In genomic region chr14:76784881-76785280, GRCh38 we compare ENCODE assay signal across 8 cellular contexts. TPM values are rescaled to one million over a fixed set of nuclear protein-coding genes. Genes with fewer than 3 reads are reported as not detected.
DNase-seq lines count a peak whose midpoint lies in the region; ATAC-seq and TF ChIP-seq lines count a peak whose summit lies in the region.

No MANE protein-coding gene starts in this region.

- H3K79me2 ChIP-seq in GM23338 (replicated peaks; ENCODE audit: insufficient read depth) (no peaks in the 10 kb centered on the region), SU-DHL-6 (ENCODE audit: insufficient read depth, low read length) (no peaks in the 10 kb centered on the region)

- in situ Hi-C loops in astrocyte of the cerebellum (cut with HindIII; ENCODE audit: low sequenced_read_pairs) = no loop called here

- H3K36me3 ChIP-seq in GM23338 (ENCODE audit: insufficient read depth) = peaks cover 4% of the 10 kb centered on the region; the same call in 1 of the 2 replicates
- no peaks in the 10 kb centered on the region for H3K36me3 ChIP-seq in SU-DHL-6 (ENCODE audit: low read length)
- H3K36me3 ChIP-seq in sigmoid colon = peaks cover 20 to 51% (median 22%) of the 10 kb centered on the region in 4 donors

- H4K20me1 ChIP-seq in GM23338 (replicated peaks; ENCODE audit: insufficient read depth) (peaks cover 3% of the 10 kb centered on the region; the same call in 1 of the 2 replicates), SU-DHL-6 (ENCODE audit: low read depth, low read length) (no peaks in the 10 kb centered on the region)

- ATAC-seq in GM23338 (peak; percentile 99), HG03108 (IDR thresholded peaks at IDR 0.05; ENCODE audit: unreplicated experiment) (no peak)

- H3F3A ChIP-seq in GM23338 (replicated peaks; ENCODE audit: low read depth) = no peaks in the 10 kb centered on the region
- no peaks in the 10 kb centered on the region for H3F3A ChIP-seq in SU-DHL-6 (ENCODE audit: insufficient read depth)

- no peak overlapping the region for H3K27ac Mint-ChIP-seq in GM23338

- H3K27me3 ChIP-seq in GM23338 (ENCODE audit: insufficient read depth) = no peaks in the 10 kb centered on the region
- H3K27me3 ChIP-seq in SU-DHL-6 (ENCODE audit: low read length) = no peaks in the 10 kb centered on the region
- no peaks in the 10 kb centered on the region for H3K27me3 ChIP-seq in sigmoid colon

- H3K4me3 ChIP-seq in GM23338 (no peak overlapping the region), SU-DHL-6 (ENCODE audit: insufficient read depth, low read length, poor library complexity, severe bottlenecking) (no peak overlapping the region), astrocyte of the cerebellum (ENCODE audit: low read depth, low read length) (no peak overlapping the region), sigmoid colon (no peak overlapping the region)

- H3K9me2 ChIP-seq in GM23338 (ENCODE audit: insufficient read depth) (no peaks in the 10 kb centered on the region), SU-DHL-6 (replicated peaks; ENCODE audit: insufficient read depth, low read length) (no peaks in the 10 kb centered on the region)

- H3K36me3 Mint-ChIP-seq in GM23338 (ENCODE audit: low read depth) = peaks cover 48% of the 10 kb centered on the region

- 39 to 48% methylated on average over 2 of the region's 2 CpGs for WGBS in sigmoid colon, 2 donors

- no peak overlapping the region for H3K27ac ChIP-seq in GM23338 (ENCODE audit: low read depth)
- no peak overlapping the region for H3K27ac ChIP-seq in SU-DHL-6 (ENCODE audit: low read depth, low read length)
- H3K27ac ChIP-seq in sigmoid colon = no peak overlapping the region

- H3K4me1 Mint-ChIP-seq in GM23338 = peaks cover 12% of the 10 kb centered on the region; the same call in 2 of the 3 replicates

- DNase-seq in DMS153 (lab: John Stamatoyannopoulos, UW) (peak; percentile 53), GM23338 (ENCODE audit: low spot score) (peak; percentile 95), NCI-H1105 (lab: John Stamatoyannopoulos, UW) (peak; percentile 50), astrocyte of the cerebellum (ENCODE audit: low read depth) (peak; percentile 38), hepatic stellate cell (ENCODE audit: low spot score) (peak; percentile 97), sigmoid colon (peak; percentile 83)

- H2AFZ ChIP-seq in GM23338 (no peak overlapping the region), SU-DHL-6 (ENCODE audit: low read depth, low read length, severe bottlenecking) (no peak overlapping the region)

- H3K9me3 ChIP-seq in SU-DHL-6 (ENCODE audit: insufficient read depth, low read length) (no peaks in the 10 kb centered on the region), sigmoid colon (no peaks in the 10 kb centered on the region)

- peaks cover 5% of the 10 kb centered on the region for H3K27me3 Mint-ChIP-seq in GM23338 (ENCODE audit: insufficient read depth, low read depth, poor library complexity)

- TF ChIP-seq EP300 in sigmoid colon (IDR thresholded peaks at IDR 0.05) = no peak

- no peak overlapping the region for H3K9ac ChIP-seq in SU-DHL-6 (ENCODE audit: low read length)

- intact Hi-C loops in sigmoid colon (cut with DNase I) = loop anchor here (2.0 kb wide), 1 partner anchor 74 kb away; no protein-coding TSS in a partner anchor

- TF ChIP-seq POLR2A in sigmoid colon (IDR thresholded peaks at IDR 0.05) = no peak

- H3K4me3 Mint-ChIP-seq in GM23338 = no peak overlapping the region

- H3K9me3 Mint-ChIP-seq in GM23338 = no peaks in the 10 kb centered on the region

- TF ChIP-seq CTCF in GM23338 (conservative IDR thresholded peaks at IDR 0.05; ENCODE audit: low read depth in 2 of 2) (peak; percentile 95 to 99), SU-DHL-6 (IDR thresholded peaks at IDR 0.05; ENCODE audit: insufficient read depth, low read length, poor library complexity, severe bottlenecking) (peak; percentile 64), astrocyte of the cerebellum (IDR thresholded peaks at IDR 0.05; ENCODE audit: low read depth, low read length, missing control alignments) (peak; percentile 89), sigmoid colon (IDR thresholded peaks at IDR 0.05) (peak; percentile 20 to 74 (median 55))

- H3K4me2 ChIP-seq in GM23338 = no peak overlapping the region
- no peak overlapping the region for H3K4me2 ChIP-seq in SU-DHL-6 (ENCODE audit: low read depth, low read length, poor library complexity, severe bottlenecking)

- no peaks in the 10 kb centered on the region for H3K4me1 ChIP-seq in GM23338 (ENCODE audit: insufficient read depth)
- peaks cover 0 to 24% (median 6%) of the 10 kb centered on the region in 4 donors for H3K4me1 ChIP-seq in sigmoid colon

TF ChIP-seq in GM23338, 12 proteins besides CTCF, POLR2A, EP300 and RAD21:
- no peak for TF ChIP-seq CREB1 (CRISPR knock-in tag; IDR thresholded peaks at IDR 0.05; ENCODE audit: low read depth)
TF ChIP-seq in GM23338: peak in this region for 0.

RNA-seq across cellular contexts. Expression of gene VASH1, which starts 23.6 kb away (rescaled TPM):
- 2.8 and 3.7 TPM in 2 replicates for total RNA-seq in GM23338 (2014; rRNA removed; shearing (Covaris generic))
- polyA plus RNA-seq in GM23338 (2016; fragmentation: Nextera tagmentation; extraction: Ambion mirVana) (0.78 and 1.4 TPM in 2 replicates), sigmoid colon (1 to 10 TPM; 3.0 to 7.7 (median 3.7) TPM)
- 10 to 100 TPM in 1 of 4 donors, 1 to 10 TPM in 3; 3.0 to 13.0 (median 5.3) TPM for total RNA-seq in sigmoid colon

RNA-seq across cellular contexts. Expression of gene ANGEL1, which starts 27.8 kb away (rescaled TPM):
- 22.2 and 31.6 TPM in 2 replicates for total RNA-seq in GM23338 (2014; rRNA removed; shearing (Covaris generic))
- polyA plus RNA-seq in GM23338 (2016; fragmentation: Nextera tagmentation; extraction: Ambion mirVana) (4.6 and 5.3 TPM in 2 replicates), sigmoid colon (10 to 100 TPM in 1 of 3 donors, 1 to 10 TPM in 1, under 1 TPM in 1; 0.60 to 10.9 (median 1.4) TPM)
- 10 to 100 TPM in 2 of 4 donors, 1 to 10 TPM in 2; 9.6 to 16.1 (median 10.8) TPM for total RNA-seq in sigmoid colon

RNA-seq across cellular contexts. Expression of gene LRRC74A, which starts 41.3 kb away (rescaled TPM):
- not detected in 2 replicates for total RNA-seq in GM23338 (2014; rRNA removed; shearing (Covaris generic))
- not detected in 2 replicates for polyA plus RNA-seq in GM23338 (2016; fragmentation: Nextera tagmentation; extraction: Ambion mirVana)
- total RNA-seq in sigmoid colon = not detected
- not detected for polyA plus RNA-seq in sigmoid colon

Comparison
In these comparisons a context has a peak if more than half of its experiments do, and no peak if none do; other contexts are left out.
1. DNase-seq: peak in every context shown above with its lines; median percentile 97 in hepatic stellate cell; 95 in GM23338; 83 in sigmoid colon; 53 in DMS153; 50 in NCI-H1105; 38 in astrocyte of the cerebellum.